In the genomic region with DNA sequence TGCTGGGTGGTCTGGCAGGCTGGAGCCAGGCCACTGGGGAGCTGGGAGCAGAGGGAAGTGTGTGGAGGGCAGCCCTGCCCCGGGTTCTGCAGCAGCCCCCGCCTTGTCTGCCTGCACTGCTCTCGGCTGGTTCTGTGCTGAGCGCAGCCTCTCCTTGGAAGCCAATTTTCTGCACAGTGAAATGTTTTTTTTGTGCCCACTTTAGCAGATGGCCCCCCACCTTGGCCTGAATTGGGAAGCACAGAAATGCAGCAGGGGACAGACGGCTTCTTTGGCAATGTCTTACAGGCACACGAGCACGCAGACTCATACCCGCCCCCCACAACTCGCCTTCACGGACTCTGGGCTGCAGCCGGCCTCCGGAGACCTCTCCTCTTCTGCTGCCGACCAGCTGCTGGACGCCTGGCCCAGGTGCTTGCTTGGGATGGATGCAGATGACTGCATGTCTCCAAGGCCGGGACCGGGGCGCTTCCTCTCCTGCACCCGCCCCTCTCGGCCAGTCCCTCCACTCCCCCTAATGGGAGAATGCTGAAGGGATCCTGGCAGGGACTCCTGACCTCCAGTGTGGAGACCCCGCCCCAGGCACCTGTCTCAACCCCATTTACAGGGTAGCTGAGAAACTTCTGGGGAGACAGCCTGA, we compare ENCODE assay signal across 17 cellular contexts. TPM values are rescaled to one million over a fixed set of nuclear protein-coding genes. Genes with fewer than 3 reads are reported as not detected.
A peak's percentile ranks its signal among the peaks of the same experiment; 100 is the strongest.
DNase-seq lines count a peak whose midpoint lies in the region; ATAC-seq and TF ChIP-seq lines count a peak whose summit lies in the region.
"Had no signal": no experiment of that assay in that cellular context is flagged by ENCODE, and none has a peak within 500 bp of the region (broad histone marks: within the 10 kb centered on the region; RNA-seq: fewer than 3 reads in every experiment).

No MANE protein-coding gene starts in this region.

- H3K27me3 ChIP-seq in H7 (ENCODE audit: control insufficient read depth, insufficient read depth, low read length) (no peaks in the 10 kb centered on the region; the same call in 1 of the 2 replicates), muscle layer of colon (ENCODE audit: control insufficient read depth in 1 of 2, insufficient read depth in 2 of 2, low read length in 2 of 2) (no peaks in the 10 kb centered on the region), thyroid gland (no peaks in the 10 kb centered on the region)
- H3K27me3 ChIP-seq: BE2C had no signal

- WGBS in thyroid gland, 2 donors: 35 to 43% methylated on average over 5 to 13 of the region's 20 CpGs

- H3K36me3 ChIP-seq in H7 (replicated peaks; ENCODE audit: control insufficient read depth, insufficient read depth, low read length) (no peaks in the 10 kb centered on the region), muscle layer of colon (ENCODE audit: insufficient read depth, low read length) (no peaks in the 10 kb centered on the region), thyroid gland (no peaks in the 10 kb centered on the region)
- H3K36me3 ChIP-seq: BE2C, HAP-1 had no signal

- H3K27ac ChIP-seq in muscle layer of colon (ENCODE audit: low read depth, low read length) (peak overlapping the region; percentile 66), thyroid gland (no peak overlapping the region)
- H3K27ac ChIP-seq: A549, GM23248 had no signal

- no peak overlapping the region for H3K4me3 ChIP-seq in H7 (ENCODE audit: insufficient read depth, low read depth, low read length)
- H3K4me3 ChIP-seq in muscle layer of colon (ENCODE audit: low read depth in 1 of 2, low read length in 2 of 2): no peak overlapping the region
- no peak overlapping the region for H3K4me3 ChIP-seq in thyroid gland (replicated peaks in 1 of 3)
- H3K4me3 ChIP-seq: A549, GM23248, HAP-1 had no signal

- no peaks in the 10 kb centered on the region for H3K9me3 ChIP-seq in muscle layer of colon (ENCODE audit: low read length)
- no peaks in the 10 kb centered on the region for H3K9me3 ChIP-seq in thyroid gland
- H3K9me3 ChIP-seq: A549, BE2C, Caco-2, HAP-1 had no signal

- no peak for TF ChIP-seq POLR2A in thyroid gland (IDR thresholded peaks at IDR 0.05)

- intact Hi-C loops in thyroid gland (cut with DNase I): no loop called here

- H3K4me1 ChIP-seq in muscle layer of colon (ENCODE audit: insufficient read depth, low read length) (peaks cover 49% of the 10 kb centered on the region), thyroid gland (no peaks in the 10 kb centered on the region)
- H3K4me1 ChIP-seq: A549, BE2C, Caco-2, HAP-1 had no signal

- no peak for TF ChIP-seq CTCF in thyroid gland (IDR thresholded peaks at IDR 0.05)

- H3K9ac ChIP-seq in muscle layer of colon (ENCODE audit: low read length): no peak overlapping the region
- H3K9ac ChIP-seq: GM23248 had no signal

- no peak for ATAC-seq in HG03025 (IDR thresholded peaks at IDR 0.05; ENCODE audit: low FRiP score, unreplicated experiment)
- ATAC-seq: A549 had no signal

- DNase-seq in H7 (peak; percentile 85), cerebellar cortex (ENCODE audit: low spot score) (peak; percentile 85), NCI-H146 (lab: John Stamatoyannopoulos, UW) (no peak), thyroid gland (no peak), HCEC 1CT (no peak)
- DNase-seq: BE2C; Caco-2; CD8-positive, alpha-beta memory T cell; DND-41; GF-D8; GM23248; HFFc6; KG1 had no signal

RNA-seq across cellular contexts. Expression of a gene that starts 14.8 kb away (rescaled TPM):
- 1.6 and 4.2 TPM in 2 replicates for total RNA-seq in H7 (2014; rRNA removed; shearing (Covaris generic))
- under 1 TPM in 2 of 4 donors, not detected in 2; 0.92 to 0.98 TPM for total RNA-seq in thyroid gland

RNA-seq across cellular contexts. Expression of a gene that starts 46.7 kb away (rescaled TPM):
- 17.1 and 26.0 TPM in 2 replicates for total RNA-seq in H7 (2014; rRNA removed; shearing (Covaris generic))
- total RNA-seq in thyroid gland: 10 to 100 TPM; 18.8 to 37.1 (median 21.2) TPM

Comparison
In these comparisons a context has a peak if more than half of its experiments do, and no peak if none do; other contexts are left out.
1. DNase-seq: peak in H7 (single experiment) and cerebellar cortex (single experiment); none in NCI-H146 (single experiment), thyroid gland (0 of 2) and HCEC 1CT (single experiment).